Comparison of ENCODE assay signal across 9 cellular contexts in genomic region chr6:125357515-125358256, GRCh38. TPM values are rescaled to one million over a fixed set of nuclear protein-coding genes. Genes with fewer than 3 reads are reported as not detected.
DNase-seq lines count a peak whose midpoint lies in the region; ATAC-seq lines count a peak whose summit lies in the region.
"Had no signal": no experiment of that assay in that cellular context is flagged by ENCODE, and none has a peak within 500 bp of the region (broad histone marks: within the 10 kb centered on the region; RNA-seq: fewer than 3 reads in every experiment).

No MANE protein-coding gene starts in this region.

- ATAC-seq in activated naive CD8-positive, alpha-beta T cell treated with anti-CD3 and anti-CD28 coated beads, Interleukin-2, amount 10 ng/mL, durations not matched to agents 7 days and 5 days (ENCODE audit: low read depth): peak; percentile 47
- ATAC-seq in activated naive CD8-positive, alpha-beta T cell treated with anti-CD3 and anti-CD28 coated beads, Interleukin-2, amount 50 U/mL, for 24 hours: no peak
- ATAC-seq in HG02885 (IDR thresholded peaks at IDR 0.05; ENCODE audit: poor library complexity, unreplicated experiment): peak; percentile 61
- peak; percentile 56 for ATAC-seq in activated T-helper 17 cell treated with anti-CD3 and anti-CD28 coated beads, Interleukin-2, amount 50 U/mL, for 72 hours (replicated peaks)
- peak; percentile 48 for ATAC-seq in stimulated activated effector memory CD8-positive, alpha-beta T cell treated with anti-CD3 and anti-CD28 coated beads, Interleukin-12 subunit alpha, Interleukin-12 subunit beta, amount 100 ng/mL, for 72 hours

- H3K36me3 Mint-ChIP-seq in activated naive CD8-positive, alpha-beta T cell treated with anti-CD3 and anti-CD28 coated beads, Interleukin-2, amount 10 ng/mL, durations not matched to agents 7 days and 5 days: no peaks in the 10 kb centered on the region
- no peaks in the 10 kb centered on the region for H3K36me3 Mint-ChIP-seq in activated naive CD8-positive, alpha-beta T cell treated with anti-CD3 and anti-CD28 coated beads, Interleukin-2, amount 50 U/mL, for 24 hours (ENCODE audit: low read depth)
- H3K36me3 Mint-ChIP-seq in activated T-helper 17 cell treated with anti-CD3 and anti-CD28 coated beads, Interleukin-2, amount 50 U/mL, for 72 hours (ENCODE audit: low read depth): no peaks in the 10 kb centered on the region
- no peaks in the 10 kb centered on the region for H3K36me3 Mint-ChIP-seq in stimulated activated effector memory CD8-positive, alpha-beta T cell treated with anti-CD3 and anti-CD28 coated beads, Interleukin-12 subunit alpha, Interleukin-12 subunit beta, amount 100 ng/mL, for 72 hours

- peaks cover 4% of the 10 kb centered on the region for H3K4me1 Mint-ChIP-seq in activated naive CD8-positive, alpha-beta T cell treated with anti-CD3 and anti-CD28 coated beads, Interleukin-2, amount 10 ng/mL, durations not matched to agents 7 days and 5 days
- H3K4me1 Mint-ChIP-seq in activated naive CD8-positive, alpha-beta T cell treated with anti-CD3 and anti-CD28 coated beads, Interleukin-2, amount 50 U/mL, for 24 hours: peaks cover 2% of the 10 kb centered on the region
- H3K4me1 Mint-ChIP-seq in activated T-helper 17 cell treated with anti-CD3 and anti-CD28 coated beads, Interleukin-2, amount 50 U/mL, for 72 hours: no peaks in the 10 kb centered on the region
- H3K4me1 Mint-ChIP-seq in stimulated activated effector memory CD8-positive, alpha-beta T cell treated with anti-CD3 and anti-CD28 coated beads, Interleukin-12 subunit alpha, Interleukin-12 subunit beta, amount 100 ng/mL, for 72 hours: no peaks in the 10 kb centered on the region

- DNase-seq in activated naive CD8-positive, alpha-beta T cell treated with anti-CD3 and anti-CD28 coated beads, Interleukin-2, amount 10 ng/mL, durations not matched to agents 7 days and 5 days: no peak
- DNase-seq in activated naive CD8-positive, alpha-beta T cell treated with anti-CD3 and anti-CD28 coated beads, Interleukin-2, amount 50 U/mL, for 24 hours: no peak
- DNase-seq in stimulated activated effector memory CD8-positive, alpha-beta T cell treated with anti-CD3 and anti-CD28 coated beads, Interleukin-12 subunit alpha, Interleukin-12 subunit beta, amount 100 ng/mL, for 72 hours (ENCODE audit: low spot score in 2 of 2): no peak
- DNase-seq in DMS153 (lab: John Stamatoyannopoulos, UW): no peak
- DNase-seq in activated effector memory CD4-positive, alpha-beta T cell treated with Interleukin-2 at 50 U/mL for 16 hours: no peak
- no peak for DNase-seq in epidermal melanocyte (ENCODE audit: insufficient read length, low spot score)

- POLR2A ChIA-PET in activated naive CD8-positive, alpha-beta T cell treated with anti-CD3 and anti-CD28 coated beads, Interleukin-2, amount 10 ng/mL, durations not matched to agents 7 days and 5 days (lab: Charles Lee): no interaction called here

- H3K27ac Mint-ChIP-seq in activated naive CD8-positive, alpha-beta T cell treated with anti-CD3 and anti-CD28 coated beads, Interleukin-2, amount 10 ng/mL, durations not matched to agents 7 days and 5 days: no peak overlapping the region
- no peak overlapping the region for H3K27ac Mint-ChIP-seq in activated naive CD8-positive, alpha-beta T cell treated with anti-CD3 and anti-CD28 coated beads, Interleukin-2, amount 50 U/mL, for 24 hours
- H3K27ac Mint-ChIP-seq in activated T-helper 17 cell treated with anti-CD3 and anti-CD28 coated beads, Interleukin-2, amount 50 U/mL, for 72 hours: no peak overlapping the region
- H3K27ac Mint-ChIP-seq in stimulated activated effector memory CD8-positive, alpha-beta T cell treated with anti-CD3 and anti-CD28 coated beads, Interleukin-12 subunit alpha, Interleukin-12 subunit beta, amount 100 ng/mL, for 72 hours: no peak overlapping the region
- H3K27ac Mint-ChIP-seq: T-helper 1 cell treated with Interleukin-12 subunit alpha and Interleukin-12 subunit beta and Interleukin-4 antibody, amounts not matched to agents 30 μg/mL and 1 μg/mL, for 36 hours had no signal

- peaks cover 29% of the 10 kb centered on the region for H3K27me3 Mint-ChIP-seq in activated naive CD8-positive, alpha-beta T cell treated with anti-CD3 and anti-CD28 coated beads, Interleukin-2, amount 10 ng/mL, durations not matched to agents 7 days and 5 days
- peaks cover 23% of the 10 kb centered on the region for H3K27me3 Mint-ChIP-seq in activated naive CD8-positive, alpha-beta T cell treated with anti-CD3 and anti-CD28 coated beads, Interleukin-2, amount 50 U/mL, for 24 hours
- H3K27me3 Mint-ChIP-seq in activated T-helper 17 cell treated with anti-CD3 and anti-CD28 coated beads, Interleukin-2, amount 50 U/mL, for 72 hours: peaks cover 18% of the 10 kb centered on the region

- H3K9me3 Mint-ChIP-seq in activated naive CD8-positive, alpha-beta T cell treated with anti-CD3 and anti-CD28 coated beads, Interleukin-2, amount 10 ng/mL, durations not matched to agents 7 days and 5 days: no peaks in the 10 kb centered on the region
- no peaks in the 10 kb centered on the region for H3K9me3 Mint-ChIP-seq in activated naive CD8-positive, alpha-beta T cell treated with anti-CD3 and anti-CD28 coated beads, Interleukin-2, amount 50 U/mL, for 24 hours
- no peaks in the 10 kb centered on the region for H3K9me3 Mint-ChIP-seq in activated T-helper 17 cell treated with anti-CD3 and anti-CD28 coated beads, Interleukin-2, amount 50 U/mL, for 72 hours
- no peaks in the 10 kb centered on the region for H3K9me3 Mint-ChIP-seq in stimulated activated effector memory CD8-positive, alpha-beta T cell treated with anti-CD3 and anti-CD28 coated beads, Interleukin-12 subunit alpha, Interleukin-12 subunit beta, amount 100 ng/mL, for 72 hours
- H3K9me3 Mint-ChIP-seq: T-helper 1 cell treated with Interleukin-12 subunit alpha and Interleukin-12 subunit beta and Interleukin-4 antibody, amounts not matched to agents 30 μg/mL and 1 μg/mL, for 36 hours had no signal

- no peak overlapping the region for H3K4me3 Mint-ChIP-seq in activated naive CD8-positive, alpha-beta T cell treated with anti-CD3 and anti-CD28 coated beads, Interleukin-2, amount 10 ng/mL, durations not matched to agents 7 days and 5 days
- H3K4me3 Mint-ChIP-seq in activated naive CD8-positive, alpha-beta T cell treated with anti-CD3 and anti-CD28 coated beads, Interleukin-2, amount 50 U/mL, for 24 hours: no peak overlapping the region
- no peak overlapping the region for H3K4me3 Mint-ChIP-seq in activated T-helper 17 cell treated with anti-CD3 and anti-CD28 coated beads, Interleukin-2, amount 50 U/mL, for 72 hours
- no peak overlapping the region for H3K4me3 Mint-ChIP-seq in stimulated activated effector memory CD8-positive, alpha-beta T cell treated with anti-CD3 and anti-CD28 coated beads, Interleukin-12 subunit alpha, Interleukin-12 subunit beta, amount 100 ng/mL, for 72 hours
- H3K4me3 Mint-ChIP-seq: T-helper 1 cell treated with Interleukin-12 subunit alpha and Interleukin-12 subunit beta and Interleukin-4 antibody, amounts not matched to agents 30 μg/mL and 1 μg/mL, for 36 hours had no signal

RNA-seq across cellular contexts. Expression of gene HDDC2, which starts 55.9 kb away (rescaled TPM):
- 10 to 100 TPM; 61.3 to 72.3 TPM for total RNA-seq in activated naive CD8-positive, alpha-beta T cell treated with anti-CD3 and anti-CD28 coated beads, Interleukin-2, amount 10 ng/mL, durations not matched to agents 7 days and 5 days
- total RNA-seq in activated T-helper 17 cell treated with anti-CD3 and anti-CD28 coated beads, Interleukin-2, amount 50 U/mL, for 72 hours: 10 to 100 TPM; 51.5 to 74.4 TPM
